23 cellular contexts compared by ENCODE assay signal in the genomic region with DNA sequence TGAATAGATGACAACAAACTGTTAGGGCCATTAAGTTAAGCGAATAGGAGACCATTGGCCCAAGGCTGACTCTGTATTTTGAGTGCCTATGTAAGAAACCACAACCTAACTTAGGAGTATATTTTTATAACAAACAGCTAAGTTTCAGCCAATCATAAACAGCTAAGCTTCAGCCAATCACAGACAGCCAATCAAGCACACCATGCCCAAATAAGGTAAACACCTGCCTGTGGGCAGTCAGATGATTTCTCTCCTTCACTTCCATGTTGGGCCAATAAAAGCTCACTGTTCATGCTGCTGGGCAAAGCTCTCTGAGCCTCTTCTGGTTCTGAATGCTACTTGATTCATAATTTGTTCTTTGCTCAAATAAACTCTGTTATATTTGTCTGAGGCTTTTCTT.
"Had no signal": no experiment of that assay in that cellular context is flagged by ENCODE, and none has a peak within 500 bp of the region (broad histone marks: within the 10 kb centered on the region; RNA-seq: fewer than 3 reads in every experiment).

No MANE protein-coding gene starts in this region.

- H3K27ac Mint-ChIP-seq: memory B cell; naive thymus-derived CD4-positive, alpha-beta T cell; natural killer cell treated with Interleukin-12 subunit alpha and Interleukin-12 subunit beta and Interleukin-15 and Interleukin-18, amount 100 ng/mL, for 72 hours; stimulated activated effector memory CD8-positive, alpha-beta T cell treated with anti-CD3 and anti-CD28 coated beads, Interleukin-12 subunit alpha, Interleukin-12 subunit beta, amount 100 ng/mL, for 72 hours; stimulated activated naive CD8-positive, alpha-beta T cell treated with anti-CD3 and anti-CD28 coated beads, Interleukin-15, amount 100 ng/mL, for 72 hours had no signal

- DNase-seq: hypothalamus; islet precursor cell; left ventricle myocardium inferior; midbrain; mucosa of descending colon; naive thymus-derived CD4-positive, alpha-beta T cell; ovary; retina; right cardiac atrium; sigmoid colon; small intestine; spleen; stimulated activated CD4-positive, alpha-beta T cell treated with anti-CD3 and anti-CD28 coated beads, Interleukin-4, amount 100 ng/mL, for 24 hours; stimulated activated naive CD4-positive, alpha-beta T cell treated with Interleukin-2 at 50 U/mL for 16 hours; stimulated activated naive CD8-positive, alpha-beta T cell treated with anti-CD3 and anti-CD28 coated beads, Interleukin-15, amount 100 ng/mL, for 72 hours; substantia nigra; upper lobe of left lung had no signal

- H3K36me3 Mint-ChIP-seq: stimulated activated effector memory CD8-positive, alpha-beta T cell treated with anti-CD3 and anti-CD28 coated beads, Interleukin-12 subunit alpha, Interleukin-12 subunit beta, amount 100 ng/mL, for 72 hours had no signal

- FAIRE-seq: small intestine had no signal

- H3K27me3 Mint-ChIP-seq: memory B cell; naive thymus-derived CD4-positive, alpha-beta T cell; stimulated activated naive CD8-positive, alpha-beta T cell treated with anti-CD3 and anti-CD28 coated beads, Interleukin-15, amount 100 ng/mL, for 72 hours had no signal

- H3K4me1 Mint-ChIP-seq: memory B cell; stimulated activated effector memory CD8-positive, alpha-beta T cell treated with anti-CD3 and anti-CD28 coated beads, Interleukin-12 subunit alpha, Interleukin-12 subunit beta, amount 100 ng/mL, for 72 hours; stimulated activated naive CD8-positive, alpha-beta T cell treated with anti-CD3 and anti-CD28 coated beads, Interleukin-15, amount 100 ng/mL, for 72 hours had no signal

- H3K27ac ChIP-seq: left ventricle myocardium inferior, ovary, prostate gland, sigmoid colon, spleen, tibial nerve, upper lobe of left lung had no signal

- H3K27me3 ChIP-seq: ovary, sigmoid colon, spleen, tibial nerve, upper lobe of left lung had no signal

- H3K4me1 ChIP-seq: left ventricle myocardium inferior, prostate gland, sigmoid colon, spleen, upper lobe of left lung had no signal

- ATAC-seq: mucosa of descending colon; naive thymus-derived CD4-positive, alpha-beta T cell; natural killer cell treated with Interleukin-12 subunit alpha and Interleukin-12 subunit beta and Interleukin-15 and Interleukin-18, amount 100 ng/mL, for 72 hours; right cardiac atrium; stimulated activated effector memory CD8-positive, alpha-beta T cell treated with anti-CD3 and anti-CD28 coated beads, Interleukin-12 subunit alpha, Interleukin-12 subunit beta, amount 100 ng/mL, for 72 hours; stimulated activated naive CD8-positive, alpha-beta T cell treated with anti-CD3 and anti-CD28 coated beads, Interleukin-15, amount 100 ng/mL, for 72 hours had no signal

- H3K9me3 ChIP-seq: mucosa of descending colon, ovary, prostate gland had no signal

- H3K4me3 Mint-ChIP-seq: memory B cell; naive thymus-derived CD4-positive, alpha-beta T cell; natural killer cell treated with Interleukin-12 subunit alpha and Interleukin-12 subunit beta and Interleukin-15 and Interleukin-18, amount 100 ng/mL, for 72 hours; stimulated activated effector memory CD8-positive, alpha-beta T cell treated with anti-CD3 and anti-CD28 coated beads, Interleukin-12 subunit alpha, Interleukin-12 subunit beta, amount 100 ng/mL, for 72 hours; stimulated activated naive CD8-positive, alpha-beta T cell treated with anti-CD3 and anti-CD28 coated beads, Interleukin-15, amount 100 ng/mL, for 72 hours had no signal

- H3K4me3 ChIP-seq: left ventricle myocardium inferior, lung, mucosa of descending colon, ovary, prostate gland, sigmoid colon, spleen, tibial nerve, upper lobe of left lung had no signal

- H3K36me3 ChIP-seq: left ventricle myocardium inferior, ovary, prostate gland, sigmoid colon, spleen, tibial nerve, upper lobe of left lung had no signal
